Comparison of ENCODE assay signal across 21 cellular contexts in the genomic region with DNA sequence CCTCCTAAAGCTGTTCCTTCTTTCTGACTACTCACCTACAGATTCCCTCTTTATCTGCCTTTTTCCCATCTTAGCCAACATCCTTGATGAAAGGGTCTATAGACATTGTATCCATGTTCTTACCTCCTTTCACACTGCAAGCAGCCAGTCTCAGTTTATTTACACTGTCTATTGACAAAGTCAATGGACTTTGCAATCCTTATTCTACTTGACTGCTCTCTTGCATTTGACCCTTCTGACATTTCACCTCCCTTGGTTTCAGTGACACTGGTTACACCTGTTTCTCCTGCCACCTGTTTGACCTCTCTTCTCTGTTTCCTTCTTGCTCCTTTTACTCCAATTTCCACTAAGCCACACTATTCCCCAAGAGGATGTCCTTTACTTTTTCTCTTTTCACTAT.
DNase-seq lines count a peak whose midpoint lies in the region; ATAC-seq, FAIRE-seq and TF ChIP-seq lines count a peak whose summit lies in the region.
"Had no signal": no experiment of that assay in that cellular context is flagged by ENCODE, and none has a peak within 500 bp of the region (broad histone marks: within the 10 kb centered on the region; RNA-seq: fewer than 3 reads in every experiment).

No MANE protein-coding gene starts in this region.

- H4K20me1 ChIP-seq in HepG2 (ENCODE audit: insufficient read depth, low read length), result no peaks in the 10 kb centered on the region
- H4K20me1 ChIP-seq: BLaER1 treated with 17β-estradiol and CSF1 and Interleukin-3, amounts not matched to agents 10 nM and 100 nM had no signal

- H3K36me3 ChIP-seq in HepG2 (replicated peaks in 1 of 2; ENCODE audit: control insufficient read depth in 1 of 2, insufficient read depth in 2 of 2, low read length in 2 of 2), result no peaks in the 10 kb centered on the region
- H3K36me3 ChIP-seq: BLaER1 treated with 17β-estradiol and CSF1 and Interleukin-3, amounts not matched to agents 10 nM and 100 nM had no signal

- no peak for TF ChIP-seq POLR2A in HepG2 (IDR thresholded peaks at IDR 0.05; ENCODE audit: insufficient read depth in 1 of 2, low read depth in 2 of 2, low read length in 2 of 2)

- intact Hi-C loops in HepG2 (cut with micrococcal nuclease; ENCODE audit: unreplicated experiment), result no loop called here

- H3K27ac ChIP-seq in HepG2 (ENCODE audit: extremely low read length, insufficient read depth, low read length) (no peak overlapping the region), caudate nucleus (ENCODE audit: low read depth, low read length) (no peak overlapping the region)
- H3K27ac ChIP-seq: BLaER1 treated with 17β-estradiol and CSF1 and Interleukin-3, amounts not matched to agents 10 nM and 100 nM had no signal

- no peak overlapping the region for H3K27ac Mint-ChIP-seq in WTC11

- no peak overlapping the region for H3K9ac ChIP-seq in HepG2 (ENCODE audit: insufficient read depth, low read depth, low read length)
- H3K9ac ChIP-seq: BLaER1 treated with 17β-estradiol and CSF1 and Interleukin-3, amounts not matched to agents 10 nM and 100 nM had no signal

- no peaks in the 10 kb centered on the region for H3K27me3 ChIP-seq in HepG2 (ENCODE audit: control insufficient read depth in 1 of 2, insufficient read depth in 2 of 2, low read length in 2 of 2)
- H3K27me3 ChIP-seq: BLaER1 treated with 17β-estradiol and CSF1 and Interleukin-3, amounts not matched to agents 10 nM and 100 nM had no signal

- no peaks in the 10 kb centered on the region for H3K9me3 Mint-ChIP-seq in WTC11
- H3K9me3 Mint-ChIP-seq: CD8-positive, alpha-beta memory T cell had no signal

- peak; percentile 8 for DNase-seq in Caki2 (ENCODE audit: low read depth)
- peak; percentile 98 for DNase-seq in DMS53 treated with DMSO at 0.1 percent for 48 hours (lab: John Stamatoyannopoulos, UW; ENCODE audit: unreplicated experiment)
- no peak for DNase-seq in WTC11 (ENCODE audit: low spot score)
- no peak for DNase-seq in HepG2 (ENCODE audit: low spot score)
- no peak for DNase-seq in NCI-H1436 (lab: John Stamatoyannopoulos, UW)
- no peak for DNase-seq in UCSD-AML1 (lab: John Stamatoyannopoulos, UW; ENCODE audit: unreplicated experiment)
- DNase-seq in caudate nucleus (lab: John Stamatoyannopoulos, UW), result no peak
- DNase-seq: CD8-positive, alpha-beta memory T cell; DMS 273 treated with DMSO at 0.1 percent for 48 hours; EL; KG1; NCI-H1105 treated with DMSO at 0.1 percent for 48 hours; NCI-H187; NCI-H2171 treated with DMSO at 0.1 percent for 48 hours; NCI-H524; Right ventricle myocardium superior; SW 1271; T-helper 2 cell had no signal

- H3K36me3 Mint-ChIP-seq in WTC11, result no peaks in the 10 kb centered on the region
- H3K36me3 Mint-ChIP-seq: CD8-positive, alpha-beta memory T cell had no signal

- TF ChIP-seq RAD21 in HepG2 (CRISPR knock-in tag; IDR thresholded peaks at IDR 0.05), result no peak

- BruUV-seq in HepG2 (replicated peaks; lab: Mats Ljungman, UMichigan), result no TSS peak

- TF ChIP-seq EP300 in HepG2 (IDR thresholded peaks at IDR 0.05; ENCODE audit: low read depth in 2 of 2, low read length in 2 of 2), result no peak
- no peak for TF ChIP-seq EP300 in HepG2 (CRISPR knock-in tag; IDR thresholded peaks at IDR 0.05; ENCODE audit: borderline replicate concordance)

- H3K4me3 ChIP-seq in HepG2 (replicated peaks in 1 of 3; ENCODE audit: insufficient read depth in 1 of 3, low read depth in 2 of 3, low read length in 3 of 3), result no peak overlapping the region
- H3K4me3 ChIP-seq: BLaER1 treated with 17β-estradiol and CSF1 and Interleukin-3, amounts not matched to agents 10 nM and 100 nM; GM12878 had no signal

- H3K79me2 ChIP-seq in HepG2 (ENCODE audit: insufficient read depth, low read length), result no peaks in the 10 kb centered on the region

- no peaks in the 10 kb centered on the region for H3K27me3 Mint-ChIP-seq in WTC11 (ENCODE audit: low read depth)

- no peak overlapping the region for H2AFZ ChIP-seq in HepG2 (ENCODE audit: low read length)

- H3K4me2 ChIP-seq in HepG2 (ENCODE audit: low read depth, low read length), result no peak overlapping the region
- H3K4me2 ChIP-seq: BLaER1 treated with 17β-estradiol and CSF1 and Interleukin-3, amounts not matched to agents 10 nM and 100 nM had no signal

- H3K4me1 Mint-ChIP-seq in WTC11, result peaks cover 4% of the 10 kb centered on the region; the same call in 1 of the 2 replicates

- 0 out of 2 replicates have a peak, but pooled peaks cover 5% of the 10 kb centered on the region for H3K4me1 ChIP-seq in HepG2 (ENCODE audit: insufficient read depth, low read length)
- H3K4me1 ChIP-seq: BLaER1 treated with 17β-estradiol and CSF1 and Interleukin-3, amounts not matched to agents 10 nM and 100 nM had no signal

- in situ Hi-C loops in Caki2 (cut with HindIII; ENCODE audit: low pct_unique_long_range_greater_than_20kb, low sequenced_read_pairs), result no loop called here
- in situ Hi-C loops in HepG2 (cut with HindIII; ENCODE audit: extremely low pct_ligation_motif_present, low pct_unique_long_range_greater_than_20kb), result no loop called here

- TF ChIP-seq CTCF in WTC11 (IDR thresholded peaks at IDR 0.05) (no peak), HepG2 (CRISPR knock-in tag; IDR thresholded peaks at IDR 0.05) (no peak)

- no peaks in the 10 kb centered on the region for H3K9me3 ChIP-seq in HepG2 (ENCODE audit: low read length)
- H3K9me3 ChIP-seq: BLaER1 treated with 17β-estradiol and CSF1 and Interleukin-3, amounts not matched to agents 10 nM and 100 nM had no signal

- POLR2A ChIA-PET in WTC11 (lab: Charles Lee) (no interaction called here), HepG2 (lab: Yijun Ruan, JAX) (no interaction called here)

- no peak for ATAC-seq in WTC11
- peak; percentile 47 for ATAC-seq in HepG2
- ATAC-seq in HG03097 (IDR thresholded peaks at IDR 0.05; ENCODE audit: low FRiP score, unreplicated experiment), result no peak
- ATAC-seq: GM12878 had no signal

- H3K4me3 Mint-ChIP-seq in WTC11, result no peak overlapping the region
- H3K4me3 Mint-ChIP-seq: CD8-positive, alpha-beta memory T cell had no signal

- CTCF ChIA-PET in WTC11 (lab: Charles Lee), result no interaction called here
- CTCF ChIA-PET in HepG2 (lab: Yijun Ruan, JAX; ENCODE audit: low intra/inter-chr PET ratio, low total read pairs), result no interaction called here

- no peak for FAIRE-seq in HepG2 (lab: Jason Lieb, UNC)
- FAIRE-seq: GM12878 had no signal

TF ChIP-seq in WTC11, 78 proteins besides CTCF, POLR2A, EP300 and RAD21:
- no peak for TF ChIP-seq E2F4 (CRISPR knock-in tag; IDR thresholded peaks at IDR 0.05; ENCODE audit: borderline replicate concordance, low read depth)
- peak; percentile 46; the same call in 1 of the 2 replicates for TF ChIP-seq RORB (CRISPR knock-in tag; IDR thresholded peaks at IDR 0.05)

TF ChIP-seq in HepG2, 621 proteins besides CTCF, POLR2A, EP300 and RAD21 (continues in another document):
- TF ChIP-seq ZNF547 (CRISPR knock-in tag; IDR thresholded peaks at IDR 0.05), result no peak
- no peak for TF ChIP-seq ZNF281 (CRISPR knock-in tag; IDR thresholded peaks at IDR 0.05; ENCODE audit: borderline replicate concordance)
- TF ChIP-seq ZNF879 (CRISPR knock-in tag; IDR thresholded peaks at IDR 0.05), result no peak
- no peak for TF ChIP-seq NFE2L1 (CRISPR knock-in tag; IDR thresholded peaks at IDR 0.05; ENCODE audit: borderline replicate concordance)
- TF ChIP-seq, protein P1, sequence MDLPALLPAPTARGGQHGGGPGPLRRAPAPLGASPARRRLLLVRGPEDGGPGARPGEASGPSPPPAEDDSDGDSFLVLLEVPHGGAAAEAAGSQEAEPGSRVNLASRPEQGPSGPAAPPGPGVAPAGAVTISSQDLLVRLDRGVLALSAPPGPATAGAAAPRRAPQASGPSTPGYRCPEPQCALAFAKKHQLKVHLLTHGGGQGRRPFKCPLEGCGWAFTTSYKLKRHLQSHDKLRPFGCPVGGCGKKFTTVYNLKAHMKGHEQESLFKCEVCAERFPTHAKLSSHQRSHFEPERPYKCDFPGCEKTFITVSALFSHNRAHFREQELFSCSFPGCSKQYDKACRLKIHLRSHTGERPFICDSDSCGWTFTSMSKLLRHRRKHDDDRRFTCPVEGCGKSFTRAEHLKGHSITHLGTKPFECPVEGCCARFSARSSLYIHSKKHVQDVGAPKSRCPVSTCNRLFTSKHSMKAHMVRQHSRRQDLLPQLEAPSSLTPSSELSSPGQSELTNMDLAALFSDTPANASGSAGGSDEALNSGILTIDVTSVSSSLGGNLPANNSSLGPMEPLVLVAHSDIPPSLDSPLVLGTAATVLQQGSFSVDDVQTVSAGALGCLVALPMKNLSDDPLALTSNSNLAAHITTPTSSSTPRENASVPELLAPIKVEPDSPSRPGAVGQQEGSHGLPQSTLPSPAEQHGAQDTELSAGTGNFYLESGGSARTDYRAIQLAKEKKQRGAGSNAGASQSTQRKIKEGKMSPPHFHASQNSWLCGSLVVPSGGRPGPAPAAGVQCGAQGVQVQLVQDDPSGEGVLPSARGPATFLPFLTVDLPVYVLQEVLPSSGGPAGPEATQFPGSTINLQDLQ (CRISPR knock-in tag; IDR thresholded peaks at IDR 0.05), result no peak
- TF ChIP-seq RFXAP (CRISPR knock-in tag; IDR thresholded peaks at IDR 0.05; ENCODE audit: borderline replicate concordance), result no peak

Comparison
In these comparisons a context has a peak if more than half of its experiments do, and no peak if none do; other contexts are left out.
1. DNase-seq: peak in Caki2 (single experiment) and DMS53 treated with DMSO at 0.1 percent for 48 hours (single experiment); none in WTC11 (single experiment), HepG2 (single experiment), NCI-H1436 (single experiment), UCSD-AML1 (single experiment) and caudate nucleus (0 of 61).